Comparison of ENCODE assay signal across 14 cellular contexts in the genomic region with DNA sequence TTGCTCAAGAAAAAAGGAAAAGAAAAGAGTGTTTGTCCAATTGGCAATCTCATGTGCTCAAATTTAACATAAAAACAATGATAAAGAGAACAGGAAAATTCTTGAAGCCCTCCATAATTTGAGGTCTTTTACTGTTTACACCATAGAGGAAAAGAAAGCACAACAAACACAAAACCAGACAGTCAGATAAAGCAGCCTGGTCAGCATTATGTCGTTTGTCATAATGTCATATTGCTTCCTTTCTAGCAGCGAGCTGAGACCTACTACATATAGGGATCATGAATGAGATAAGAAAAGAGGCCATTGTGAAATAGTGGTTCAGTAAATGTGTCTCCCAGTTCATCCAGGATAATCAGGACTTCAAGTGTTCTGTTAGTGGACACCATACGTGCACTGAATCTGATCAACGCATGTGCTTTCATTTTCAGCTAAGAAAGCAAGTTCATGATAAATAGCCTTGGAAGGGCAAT.
A peak's percentile ranks its signal among the peaks of the same experiment; 100 is the strongest.
DNase-seq lines count a peak whose midpoint lies in the region; ATAC-seq and TF ChIP-seq lines count a peak whose summit lies in the region.
"Had no signal": no experiment of that assay in that cellular context is flagged by ENCODE, and none has a peak within 500 bp of the region (broad histone marks: within the 10 kb centered on the region; RNA-seq: fewer than 3 reads in every experiment).

No MANE protein-coding gene starts in this region.

- H3K4me1 ChIP-seq in liver (ENCODE audit: control insufficient read depth in 4 of 4, insufficient read depth in 4 of 4, low read length in 3 of 4): peaks cover 13 to 70% (median 54%) of the 10 kb centered on the region in 4 donors
- H3K4me1 ChIP-seq: tibial artery had no signal

- CTCF ChIA-PET in activated CD8-positive, alpha-beta T cell treated with anti-CD3 and anti-CD28 coated beads, Interleukin-2, amount 10 ng/mL, durations not matched to agents 7 days and 5 days (lab: Charles Lee): interaction anchor here (4.9 kb wide), 1 partner anchor 13 kb away, joined by 29 read pairs; no protein-coding TSS in a partner anchor
- CTCF ChIA-PET in WTC11 (lab: Charles Lee): interaction anchor here (1.1 kb wide), 1 partner anchor 13 kb away, joined by 3 read pairs; no protein-coding TSS in a partner anchor

- peaks cover 10% of the 10 kb centered on the region for H3K4me1 Mint-ChIP-seq in T-helper 2 cell treated with Interferon-gamma antibody and Interleukin-4, amounts not matched to agents 5 μg/mL and 100 μg/mL, for 36 hours (ENCODE audit: low read depth)
- H3K4me1 Mint-ChIP-seq in activated CD8-positive, alpha-beta T cell treated with anti-CD3 and anti-CD28 coated beads, Interleukin-2, amount 10 ng/mL, durations not matched to agents 7 days and 5 days (ENCODE audit: low read depth): peaks cover 9% of the 10 kb centered on the region
- H3K4me1 Mint-ChIP-seq in WTC11: no peaks in the 10 kb centered on the region

- no peak for TF ChIP-seq CTCF in choroid plexus epithelial cell (conservative IDR thresholded peaks at IDR 0.05; ENCODE audit: low read depth, low read length)
- no peak for TF ChIP-seq CTCF in liver (IDR thresholded peaks at IDR 0.05; ENCODE audit: low read depth, low read length, missing input control)
- no peak for TF ChIP-seq CTCF in WTC11 (IDR thresholded peaks at IDR 0.05)

- no peaks in the 10 kb centered on the region for H3K9me3 ChIP-seq in liver (ENCODE audit: control insufficient read depth in 4 of 4, low read length in 3 of 4)
- H3K9me3 ChIP-seq: Caco-2, tibial artery had no signal

- no peak overlapping the region for H3K27ac Mint-ChIP-seq in T-helper 2 cell treated with Interferon-gamma antibody and Interleukin-4, amounts not matched to agents 5 μg/mL and 100 μg/mL, for 36 hours
- no peak overlapping the region for H3K27ac Mint-ChIP-seq in activated CD8-positive, alpha-beta T cell treated with anti-CD3 and anti-CD28 coated beads, Interleukin-2, amount 10 ng/mL, durations not matched to agents 7 days and 5 days
- H3K27ac Mint-ChIP-seq in WTC11: no peak overlapping the region

- ATAC-seq in GM18867 (IDR thresholded peaks at IDR 0.05; ENCODE audit: unreplicated experiment) (no peak), WTC11 (no peak)
- ATAC-seq in activated CD8-positive, alpha-beta T cell treated with anti-CD3 and anti-CD28 coated beads, Interleukin-2, amount 10 ng/mL, durations not matched to agents 7 days and 5 days: no peak

- H3K36me3 Mint-ChIP-seq in T-helper 2 cell treated with Interferon-gamma antibody and Interleukin-4, amounts not matched to agents 5 μg/mL and 100 μg/mL, for 36 hours (ENCODE audit: low read depth): no peaks in the 10 kb centered on the region
- peaks cover 2% of the 10 kb centered on the region for H3K36me3 Mint-ChIP-seq in activated CD8-positive, alpha-beta T cell treated with anti-CD3 and anti-CD28 coated beads, Interleukin-2, amount 10 ng/mL, durations not matched to agents 7 days and 5 days (ENCODE audit: low read depth)
- H3K36me3 Mint-ChIP-seq in WTC11: no peaks in the 10 kb centered on the region

- 10% methylated on average over 4 of the region's 4 CpGs for WGBS in liver

- peak overlapping the region; percentile 85 to 87 for H3K27ac ChIP-seq in liver (ENCODE audit: low read depth in 1 of 2, low read length in 2 of 2)
- H3K27ac ChIP-seq: tibial artery had no signal

- H3K4me3 Mint-ChIP-seq in T-helper 2 cell treated with Interferon-gamma antibody and Interleukin-4, amounts not matched to agents 5 μg/mL and 100 μg/mL, for 36 hours: peak overlapping the region; percentile 39
- H3K4me3 Mint-ChIP-seq in activated CD8-positive, alpha-beta T cell treated with anti-CD3 and anti-CD28 coated beads, Interleukin-2, amount 10 ng/mL, durations not matched to agents 7 days and 5 days: no peak overlapping the region
- H3K4me3 Mint-ChIP-seq in WTC11: no peak overlapping the region

- peak overlapping the region; percentile 5 to 50 for H3K9ac ChIP-seq in liver (ENCODE audit: low read depth in 1 of 2, low read length in 2 of 2)

- POLR2A ChIA-PET in activated CD8-positive, alpha-beta T cell treated with anti-CD3 and anti-CD28 coated beads, Interleukin-2, amount 10 ng/mL, durations not matched to agents 7 days and 5 days (lab: Charles Lee): no interaction called here
- POLR2A ChIA-PET in WTC11 (lab: Charles Lee): no interaction called here

- peak in 1 of 2 donors; percentile 18 for TF ChIP-seq RAD21 in liver (IDR thresholded peaks at IDR 0.05)

- H3K27me3 Mint-ChIP-seq in T-helper 2 cell treated with Interferon-gamma antibody and Interleukin-4, amounts not matched to agents 5 μg/mL and 100 μg/mL, for 36 hours (ENCODE audit: low read depth): peaks cover 4% of the 10 kb centered on the region
- peaks cover 3% of the 10 kb centered on the region for H3K27me3 Mint-ChIP-seq in activated CD8-positive, alpha-beta T cell treated with anti-CD3 and anti-CD28 coated beads, Interleukin-2, amount 10 ng/mL, durations not matched to agents 7 days and 5 days (ENCODE audit: low read depth)
- peaks cover 3% of the 10 kb centered on the region; the same call in 1 of the 2 replicates for H3K27me3 Mint-ChIP-seq in WTC11 (ENCODE audit: low read depth)

- no peak for DNase-seq in T-helper 2 cell treated with Interferon-gamma antibody and Interleukin-4, amounts not matched to agents 5 μg/mL and 100 μg/mL, for 36 hours (ENCODE audit: low spot score)
- DNase-seq in T-helper 2 cell: no peak
- DNase-seq in choroid plexus epithelial cell (ENCODE audit: low read depth): peak; percentile 34
- DNase-seq in superior temporal gyrus (ENCODE audit: extremely low spot score): peak; percentile 77
- DNase-seq in activated CD8-positive, alpha-beta T cell treated with anti-CD3 and anti-CD28 coated beads, Interleukin-2, amount 10 ng/mL, durations not matched to agents 7 days and 5 days: no peak
- DNase-seq in WTC11 (ENCODE audit: low spot score): no peak
- DNase-seq: activated naive CD4-positive, alpha-beta T cell treated with anti-CD3 and anti-CD28 coated beads, Interleukin-2, amount 50 U/mL, for 16 hours; Caco-2; NCI-H1436 treated with DMSO at 0.1 percent for 48 hours; NCI-H510A treated with DMSO at 0.1 percent for 48 hours; T-helper 9 cell; tibial artery had no signal

- no peaks in the 10 kb centered on the region for H3K36me3 ChIP-seq in liver (ENCODE audit: control insufficient read depth in 4 of 4, insufficient read depth in 3 of 4, low read depth in 1 of 4, low read length in 3 of 4)
- H3K36me3 ChIP-seq: tibial artery had no signal

- H3K27me3 ChIP-seq in liver (ENCODE audit: control insufficient read depth in 4 of 4, insufficient read depth in 4 of 4, low read length in 3 of 4): no peaks in the 10 kb centered on the region

- no peaks in the 10 kb centered on the region for H3K9me3 Mint-ChIP-seq in T-helper 2 cell treated with Interferon-gamma antibody and Interleukin-4, amounts not matched to agents 5 μg/mL and 100 μg/mL, for 36 hours
- no peaks in the 10 kb centered on the region for H3K9me3 Mint-ChIP-seq in activated CD8-positive, alpha-beta T cell treated with anti-CD3 and anti-CD28 coated beads, Interleukin-2, amount 10 ng/mL, durations not matched to agents 7 days and 5 days (ENCODE audit: insufficient read depth)
- H3K9me3 Mint-ChIP-seq in WTC11: no peaks in the 10 kb centered on the region

- H3K4me3 ChIP-seq in choroid plexus epithelial cell (ENCODE audit: low read depth, low read length) (peak overlapping the region; percentile 3), liver (ENCODE audit: low read depth in 1 of 3, low read length in 3 of 3) (peak overlapping the region in 1 of 3 donors; percentile 3)
- H3K4me3 ChIP-seq: tibial artery had no signal

TF ChIP-seq in liver, 16 proteins besides CTCF, POLR2A, EP300 and RAD21 (continues in another document):
- no peak for TF ChIP-seq NR2F2 (IDR thresholded peaks at IDR 0.05)
- peak in 1 of 2 donors; percentile 22 for TF ChIP-seq HNF4A (conservative IDR thresholded peaks at IDR 0.05)
- TF ChIP-seq, protein P1, sequence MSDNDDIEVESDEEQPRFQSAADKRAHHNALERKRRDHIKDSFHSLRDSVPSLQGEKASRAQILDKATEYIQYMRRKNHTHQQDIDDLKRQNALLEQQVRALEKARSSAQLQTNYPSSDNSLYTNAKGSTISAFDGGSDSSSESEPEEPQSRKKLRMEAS (IDR thresholded peaks at IDR 0.05): peak; percentile 87
- peak; percentile 58 for TF ChIP-seq YY1 (IDR thresholded peaks at IDR 0.05)

TF ChIP-seq in WTC11, 78 proteins besides CTCF, POLR2A, EP300 and RAD21:
- TF ChIP-seq, protein P2, sequence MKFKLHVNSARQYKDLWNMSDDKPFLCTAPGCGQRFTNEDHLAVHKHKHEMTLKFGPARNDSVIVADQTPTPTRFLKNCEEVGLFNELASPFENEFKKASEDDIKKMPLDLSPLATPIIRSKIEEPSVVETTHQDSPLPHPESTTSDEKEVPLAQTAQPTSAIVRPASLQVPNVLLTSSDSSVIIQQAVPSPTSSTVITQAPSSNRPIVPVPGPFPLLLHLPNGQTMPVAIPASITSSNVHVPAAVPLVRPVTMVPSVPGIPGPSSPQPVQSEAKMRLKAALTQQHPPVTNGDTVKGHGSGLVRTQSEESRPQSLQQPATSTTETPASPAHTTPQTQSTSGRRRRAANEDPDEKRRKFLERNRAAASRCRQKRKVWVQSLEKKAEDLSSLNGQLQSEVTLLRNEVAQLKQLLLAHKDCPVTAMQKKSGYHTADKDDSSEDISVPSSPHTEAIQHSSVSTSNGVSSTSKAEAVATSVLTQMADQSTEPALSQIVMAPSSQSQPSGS (CRISPR knock-in tag; IDR thresholded peaks at IDR 0.05; ENCODE audit: borderline replicate concordance, low read depth): no peak
- TF ChIP-seq, protein P3, sequence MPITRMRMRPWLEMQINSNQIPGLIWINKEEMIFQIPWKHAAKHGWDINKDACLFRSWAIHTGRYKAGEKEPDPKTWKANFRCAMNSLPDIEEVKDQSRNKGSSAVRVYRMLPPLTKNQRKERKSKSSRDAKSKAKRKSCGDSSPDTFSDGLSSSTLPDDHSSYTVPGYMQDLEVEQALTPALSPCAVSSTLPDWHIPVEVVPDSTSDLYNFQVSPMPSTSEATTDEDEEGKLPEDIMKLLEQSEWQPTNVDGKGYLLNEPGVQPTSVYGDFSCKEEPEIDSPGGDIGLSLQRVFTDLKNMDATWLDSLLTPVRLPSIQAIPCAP (CRISPR knock-in tag; IDR thresholded peaks at IDR 0.05): no peak
- TF ChIP-seq, protein P4, sequence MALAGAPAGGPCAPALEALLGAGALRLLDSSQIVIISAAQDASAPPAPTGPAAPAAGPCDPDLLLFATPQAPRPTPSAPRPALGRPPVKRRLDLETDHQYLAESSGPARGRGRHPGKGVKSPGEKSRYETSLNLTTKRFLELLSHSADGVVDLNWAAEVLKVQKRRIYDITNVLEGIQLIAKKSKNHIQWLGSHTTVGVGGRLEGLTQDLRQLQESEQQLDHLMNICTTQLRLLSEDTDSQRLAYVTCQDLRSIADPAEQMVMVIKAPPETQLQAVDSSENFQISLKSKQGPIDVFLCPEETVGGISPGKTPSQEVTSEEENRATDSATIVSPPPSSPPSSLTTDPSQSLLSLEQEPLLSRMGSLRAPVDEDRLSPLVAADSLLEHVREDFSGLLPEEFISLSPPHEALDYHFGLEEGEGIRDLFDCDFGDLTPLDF (CRISPR knock-in tag; IDR thresholded peaks at IDR 0.05): no peak
- TF ChIP-seq SOX15 (CRISPR knock-in tag; IDR thresholded peaks at IDR 0.05) (no peak), ZNF396 (CRISPR knock-in tag; IDR thresholded peaks at IDR 0.05; ENCODE audit: borderline replicate concordance) (no peak), MYBL2 (CRISPR knock-in tag; IDR thresholded peaks at IDR 0.05) (no peak)

Comparison
In these comparisons a context has a peak if more than half of its experiments do, and no peak if none do; other contexts are left out.
1. DNase-seq: peak in choroid plexus epithelial cell (single experiment) and superior temporal gyrus (single experiment); none in T-helper 2 cell treated with Interferon-gamma antibody and Interleukin-4, amounts not matched to agents 5 μg/mL and 100 μg/mL, for 36 hours (single experiment), T-helper 2 cell (0 of 5), activated CD8-positive, alpha-beta T cell treated with anti-CD3 and anti-CD28 coated beads, Interleukin-2, amount 10 ng/mL, durations not matched to agents 7 days and 5 days (single experiment) and WTC11 (single experiment).